8 cellular contexts compared by ENCODE assay signal in the genomic region with DNA sequence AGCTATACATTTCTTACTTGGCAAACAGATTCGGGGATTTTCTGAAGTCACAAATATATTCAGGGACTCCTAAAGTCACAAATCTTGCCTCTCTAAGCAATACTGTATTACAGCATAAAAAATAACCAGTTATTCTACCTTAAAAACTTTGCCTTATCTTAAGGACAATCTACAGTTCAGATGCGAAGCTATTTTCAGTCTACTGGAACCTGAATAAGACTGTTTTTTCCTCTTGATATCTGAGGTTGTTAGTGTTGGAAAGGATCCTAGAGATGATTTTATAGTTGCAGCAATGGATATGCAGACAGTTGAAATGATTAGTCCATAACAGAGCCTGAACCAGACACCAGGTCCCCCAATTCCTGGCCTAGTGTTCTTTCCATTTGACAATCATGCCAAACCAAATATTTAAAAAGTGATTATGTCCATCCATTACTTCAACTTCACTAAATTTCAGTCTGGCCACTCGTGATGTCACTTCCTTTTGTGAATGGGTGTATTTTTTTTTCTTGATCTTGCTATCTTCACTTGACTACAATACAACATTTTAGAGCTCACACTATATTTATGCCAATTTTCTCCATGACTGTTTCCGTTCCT. TPM values are rescaled to one million over a fixed set of nuclear protein-coding genes. Genes with fewer than 3 reads are reported as not detected.
DNase-seq lines count a peak whose midpoint lies in the region; ATAC-seq, FAIRE-seq and TF ChIP-seq lines count a peak whose summit lies in the region.

No MANE protein-coding gene starts in this region.

- H3K4me2 ChIP-seq in endothelial cell of umbilical vein (ENCODE audit: insufficient read depth, low read length) (peak overlapping the region; percentile 97), osteoblast (ENCODE audit: insufficient read depth, low read length) (peak overlapping the region; percentile 87)

- TF ChIP-seq CTCF in GM06990 (IDR thresholded peaks at IDR 0.05; ENCODE audit: insufficient read depth, low read length, poor library complexity, severe bottlenecking) (no peak), endothelial cell of umbilical vein (IDR thresholded peaks at IDR 0.05; ENCODE audit: extremely low read depth in 1 of 2, insufficient read depth in 1 of 2, low read depth in 1 of 2, low read length in 2 of 2) (no peak), osteoblast (IDR thresholded peaks at IDR 0.05; ENCODE audit: extremely low read depth, low read depth, low read length) (no peak)

- POLR2A ChIA-PET in endothelial cell of umbilical vein (lab: Charles Lee): interaction anchor here (0.6 to 1.8 kb wide), 4 partner anchors 41 to 664 kb away, joined by 3 to 5 read pairs (median 4); no protein-coding TSS in a partner anchor

- no peaks in the 10 kb centered on the region for H3K27me3 ChIP-seq in GM06990 (replicated peaks; ENCODE audit: control insufficient read depth, insufficient read depth, low read length)
- H3K27me3 ChIP-seq in endothelial cell of umbilical vein (ENCODE audit: control insufficient read depth in 2 of 2, insufficient read depth in 2 of 2, low read length in 2 of 2): no peaks in the 10 kb centered on the region
- H3K27me3 ChIP-seq in osteoblast (ENCODE audit: insufficient read depth, low read length): no peaks in the 10 kb centered on the region

- H4K20me1 ChIP-seq in endothelial cell of umbilical vein (replicated peaks; ENCODE audit: control insufficient read depth, extremely low read depth, insufficient read depth, low read length) (peaks cover 8% of the 10 kb centered on the region), osteoblast (ENCODE audit: insufficient read depth, low read length) (peaks cover 6% of the 10 kb centered on the region)

- H3K9me3 ChIP-seq in endothelial cell of umbilical vein (replicated peaks; ENCODE audit: control insufficient read depth, insufficient read depth, low read length): no peaks in the 10 kb centered on the region
- H3K9me3 ChIP-seq in osteoblast (ENCODE audit: low read depth, low read length): no peaks in the 10 kb centered on the region

- H3K9me1 ChIP-seq in endothelial cell of umbilical vein (replicated peaks; ENCODE audit: control insufficient read depth, extremely low read depth, insufficient read depth, low read length): no peaks in the 10 kb centered on the region

- FAIRE-seq in endothelial cell of umbilical vein (lab: Jason Lieb, UNC): peak; percentile 92

- H3K4me1 ChIP-seq in endothelial cell of umbilical vein (ENCODE audit: control insufficient read depth, extremely low read depth, insufficient read depth, low read length) (peaks cover 39% of the 10 kb centered on the region), osteoblast (ENCODE audit: insufficient read depth, low read length) (peaks cover 31% of the 10 kb centered on the region)

- H3K79me2 ChIP-seq in endothelial cell of umbilical vein (ENCODE audit: control insufficient read depth, insufficient read depth, low read length) (peaks cover 63% of the 10 kb centered on the region), osteoblast (ENCODE audit: insufficient read depth, low read length) (peaks cover 51% of the 10 kb centered on the region)

- intact Hi-C loops in endothelial cell of umbilical vein (cut with micrococcal nuclease): loop anchor here (1.0 to 5.0 kb wide), 12 partner anchors 9 to 1159 kb away; a partner anchor contains a TSS

- dilution Hi-C loops in endothelial cell of umbilical vein (cut with MboI; ENCODE audit: extremely low pct_ligation_motif_present, low sequenced_read_pairs): no loop called here

- H3K36me3 ChIP-seq in GM06990 (ENCODE audit: control insufficient read depth, insufficient read depth, low read length) (no peaks in the 10 kb centered on the region), endothelial cell of umbilical vein (ENCODE audit: control insufficient read depth in 2 of 2, extremely low read depth in 1 of 2, insufficient read depth in 2 of 2, low read length in 2 of 2) (no peaks in the 10 kb centered on the region), osteoblast (ENCODE audit: insufficient read depth, low read length) (no peaks in the 10 kb centered on the region)

- peak overlapping the region; percentile 96 for H3K9ac ChIP-seq in endothelial cell of umbilical vein (replicated peaks; ENCODE audit: extremely low read depth, insufficient read depth, low read length)

- peak overlapping the region; percentile 95 for H3K27ac ChIP-seq in endothelial cell of umbilical vein (ENCODE audit: insufficient read depth, low read depth, low read length)
- peak overlapping the region; percentile 56 for H3K27ac ChIP-seq in osteoblast (ENCODE audit: low read depth, low read length)

- DNase-seq in GM06990 (ENCODE audit: extremely low read depth, insufficient read length) (no peak), OCI-M1 (lab: John Stamatoyannopoulos, UW) (peak; percentile 50), endothelial cell of umbilical vein (ENCODE audit: low read depth, low spot score) (peak; percentile 97), osteoblast (ENCODE audit: insufficient read length, low spot score, missing footprints) (peak; percentile 78), DMS153 treated with DMSO at 0.1 percent for 48 hours (lab: John Stamatoyannopoulos, UW; ENCODE audit: unreplicated experiment) (no peak), NCI-H187 treated with DMSO at 0.1 percent for 48 hours (lab: John Stamatoyannopoulos, UW) (no peak)

- peak; percentile 48 for TF ChIP-seq POLR2A in endothelial cell of umbilical vein (IDR thresholded peaks at IDR 0.05; ENCODE audit: low read depth, low read length)

- ATAC-seq in HG02623 (IDR thresholded peaks at IDR 0.05; ENCODE audit: unreplicated experiment): no peak
- ATAC-seq in HG03159 (IDR thresholded peaks at IDR 0.05; ENCODE audit: unreplicated experiment): no peak

- H3K4me3 ChIP-seq in GM06990 (replicated peaks; ENCODE audit: low read depth, low read length): peak overlapping the region; percentile 70
- H3K4me3 ChIP-seq in endothelial cell of umbilical vein (replicated peaks in 1 of 3; ENCODE audit: insufficient read depth in 1 of 3, low read depth in 1 of 3, low read length in 3 of 3): peak overlapping the region; percentile 91 to 95 (median 93)
- H3K4me3 ChIP-seq in osteoblast (ENCODE audit: insufficient read depth, low read length): peak overlapping the region; percentile 84

- CTCF ChIA-PET in endothelial cell of umbilical vein (lab: Charles Lee): interaction anchor here (0.6 to 2.6 kb wide), 10 partner anchors 9 to 195 kb away, joined by 3 to 14 read pairs (median 3); a partner anchor contains a TSS

- TSS peak; percentile 33 for BruUV-seq in endothelial cell of umbilical vein (replicated peaks; lab: Mats Ljungman, UMichigan)

- H2AFZ ChIP-seq in endothelial cell of umbilical vein (ENCODE audit: low read depth, low read length) (no peak overlapping the region), osteoblast (ENCODE audit: low read length) (peak overlapping the region; percentile 87)

TF ChIP-seq in endothelial cell of umbilical vein, 7 proteins besides CTCF, POLR2A, EP300 and RAD21:
- TF ChIP-seq POLR2AphosphoS5 (IDR thresholded peaks at IDR 0.05; ENCODE audit: insufficient read depth, low read depth, low read length): peak; percentile 43
- TF ChIP-seq, protein P1, sequence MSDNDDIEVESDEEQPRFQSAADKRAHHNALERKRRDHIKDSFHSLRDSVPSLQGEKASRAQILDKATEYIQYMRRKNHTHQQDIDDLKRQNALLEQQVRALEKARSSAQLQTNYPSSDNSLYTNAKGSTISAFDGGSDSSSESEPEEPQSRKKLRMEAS (IDR thresholded peaks at IDR 0.05; ENCODE audit: insufficient read depth, insufficient read length): no peak
- TF ChIP-seq EZH2 (IDR thresholded peaks at IDR 0.05; ENCODE audit: borderline replicate concordance, low read depth, low read length, severe bottlenecking): no peak
- TF ChIP-seq MYC (IDR thresholded peaks at IDR 0.05; ENCODE audit: low read depth, low read length): no peak
- peak; percentile 31 for TF ChIP-seq FOS (IDR thresholded peaks at IDR 0.05; ENCODE audit: borderline replicate concordance, insufficient read depth, low read length)
- TF ChIP-seq JUN (IDR thresholded peaks at IDR 0.05; ENCODE audit: borderline replicate concordance, insufficient read depth, insufficient read length, low read depth): peak; percentile 27
- TF ChIP-seq GATA2 (IDR thresholded peaks at IDR 0.05; ENCODE audit: insufficient read depth, insufficient read length, low read depth, low read length): peak; percentile 94

RNA-seq across cellular contexts. Expression of a gene that starts 1.8 kb away (rescaled TPM):
- total RNA-seq in endothelial cell of umbilical vein (155 and 156 TPM in 2 replicates), osteoblast (27.5 and 42.4 TPM in 2 replicates)
- polyA plus RNA-seq in endothelial cell of umbilical vein: 10.9 and 20.2 TPM in 2 replicates
- 56.4 and 65.8 TPM in 2 replicates for polyA plus RNA-seq in endothelial cell of umbilical vein (2011; cell fraction: cytosol; rRNA removed)
- 26.9 and 52.2 TPM in 2 replicates for polyA plus RNA-seq in endothelial cell of umbilical vein (2011; cell fraction: nucleus; rRNA removed)
- polyA plus RNA-seq in endothelial cell of umbilical vein (2012): 107 and 110 TPM in 2 replicates
- 16.6 and 17.7 TPM in 2 replicates for polyA minus RNA-seq in endothelial cell of umbilical vein
- 4.1 TPM for polyA minus RNA-seq in endothelial cell of umbilical vein (2011; cell fraction: cytosol; rRNA and poly(A)+ RNA removed)
- 41.0 and 54.6 TPM in 2 replicates for polyA minus RNA-seq in endothelial cell of umbilical vein (2011; cell fraction: nucleus; rRNA and poly(A)+ RNA removed)

Comparison
In these comparisons a context has a peak if more than half of its experiments do, and no peak if none do; other contexts are left out.
1. DNase-seq: peak in OCI-M1 (single experiment), endothelial cell of umbilical vein (single experiment) and osteoblast (single experiment); none in GM06990 (single experiment), DMS153 treated with DMSO at 0.1 percent for 48 hours (single experiment) and NCI-H187 treated with DMSO at 0.1 percent for 48 hours (single experiment).
2. Peak in every context shown above with its lines, with median percentiles within 50 percentile points of each other: H3K4me3 ChIP-seq.